8 cellular contexts compared by ENCODE assay signal in genomic region chr14:75277796-75278421, GRCh38. TPM values are rescaled to one million over a fixed set of nuclear protein-coding genes. Genes with fewer than 3 reads are reported as not detected.
DNase-seq lines count a peak whose midpoint lies in the region; ATAC-seq and TF ChIP-seq lines count a peak whose summit lies in the region.

No MANE protein-coding gene starts in this region.

- H3K9me3 Mint-ChIP-seq in activated naive CD8-positive, alpha-beta T cell treated with anti-CD3 and anti-CD28 coated beads, Interleukin-2, amount 10 ng/mL, durations not matched to agents 7 days and 5 days, result no peaks in the 10 kb centered on the region
- no peaks in the 10 kb centered on the region for H3K9me3 Mint-ChIP-seq in stimulated activated effector memory CD8-positive, alpha-beta T cell treated with anti-CD3 and anti-CD28 coated beads, Interleukin-12 subunit alpha, Interleukin-12 subunit beta, amount 100 ng/mL, for 72 hours

- no peak for DNase-seq in activated naive CD8-positive, alpha-beta T cell treated with anti-CD3 and anti-CD28 coated beads, Interleukin-2, amount 10 ng/mL, durations not matched to agents 7 days and 5 days
- peak in 1 of 2 donors; percentile 71 for DNase-seq in stimulated activated effector memory CD8-positive, alpha-beta T cell treated with anti-CD3 and anti-CD28 coated beads, Interleukin-12 subunit alpha, Interleukin-12 subunit beta, amount 100 ng/mL, for 72 hours (ENCODE audit: low spot score in 2 of 2)
- no peak for DNase-seq in GM13976 (ENCODE audit: low spot score)

- H3K4me3 Mint-ChIP-seq in activated naive CD8-positive, alpha-beta T cell treated with anti-CD3 and anti-CD28 coated beads, Interleukin-2, amount 10 ng/mL, durations not matched to agents 7 days and 5 days, result peak overlapping the region; percentile 88
- H3K4me3 Mint-ChIP-seq in stimulated activated effector memory CD8-positive, alpha-beta T cell treated with anti-CD3 and anti-CD28 coated beads, Interleukin-12 subunit alpha, Interleukin-12 subunit beta, amount 100 ng/mL, for 72 hours, result peak overlapping the region; percentile 92

- no peaks in the 10 kb centered on the region for H3K36me3 ChIP-seq in DOHH2 (ENCODE audit: control insufficient read depth, low read length)
- H3K36me3 ChIP-seq in iPS-18a (ENCODE audit: control insufficient read depth, low read depth, low read length), result peaks cover 14% of the 10 kb centered on the region

- H3K9me2 ChIP-seq in DOHH2 (replicated peaks; ENCODE audit: control insufficient read depth, low read length), result no peaks in the 10 kb centered on the region

- peak overlapping the region; percentile 91 for H3K9ac ChIP-seq in iPS-18a (ENCODE audit: low read length)

- H3K79me2 ChIP-seq in DOHH2 (ENCODE audit: control insufficient read depth, low read length), result no peaks in the 10 kb centered on the region

- peaks cover 67% of the 10 kb centered on the region for H3K27me3 Mint-ChIP-seq in activated naive CD8-positive, alpha-beta T cell treated with anti-CD3 and anti-CD28 coated beads, Interleukin-2, amount 10 ng/mL, durations not matched to agents 7 days and 5 days

- H3K27ac Mint-ChIP-seq in activated naive CD8-positive, alpha-beta T cell treated with anti-CD3 and anti-CD28 coated beads, Interleukin-2, amount 10 ng/mL, durations not matched to agents 7 days and 5 days, result peak overlapping the region; percentile 76
- peak overlapping the region; percentile 98 for H3K27ac Mint-ChIP-seq in stimulated activated effector memory CD8-positive, alpha-beta T cell treated with anti-CD3 and anti-CD28 coated beads, Interleukin-12 subunit alpha, Interleukin-12 subunit beta, amount 100 ng/mL, for 72 hours

- peaks cover 44% of the 10 kb centered on the region for H3K4me1 ChIP-seq in DOHH2 (ENCODE audit: control insufficient read depth, low read length)
- peaks cover 26% of the 10 kb centered on the region for H3K4me1 ChIP-seq in iPS-18a (ENCODE audit: control insufficient read depth, low read depth, low read length)

- H3F3A ChIP-seq in DOHH2 (ENCODE audit: control insufficient read depth, insufficient read depth), result no peaks in the 10 kb centered on the region

- no peak overlapping the region for H3K27ac ChIP-seq in DOHH2 (ENCODE audit: low read depth, low read length)
- peak overlapping the region; percentile 77 for H3K27ac ChIP-seq in iPS-18a (ENCODE audit: low read length)

- H3K27me3 ChIP-seq in DOHH2 (ENCODE audit: control insufficient read depth, low read length) (peaks cover 79% of the 10 kb centered on the region), iPS-18a (ENCODE audit: control insufficient read depth, insufficient read depth, low read length) (peaks cover 64% of the 10 kb centered on the region)

- H3K36me3 Mint-ChIP-seq in activated naive CD8-positive, alpha-beta T cell treated with anti-CD3 and anti-CD28 coated beads, Interleukin-2, amount 10 ng/mL, durations not matched to agents 7 days and 5 days, result peaks cover 6% of the 10 kb centered on the region
- H3K36me3 Mint-ChIP-seq in stimulated activated effector memory CD8-positive, alpha-beta T cell treated with anti-CD3 and anti-CD28 coated beads, Interleukin-12 subunit alpha, Interleukin-12 subunit beta, amount 100 ng/mL, for 72 hours, result peaks cover 51% of the 10 kb centered on the region

- peak; percentile 1 for ATAC-seq in HG03432 (IDR thresholded peaks at IDR 0.05; ENCODE audit: unreplicated experiment)
- ATAC-seq in activated naive CD8-positive, alpha-beta T cell treated with anti-CD3 and anti-CD28 coated beads, Interleukin-2, amount 10 ng/mL, durations not matched to agents 7 days and 5 days (ENCODE audit: low read depth), result no peak
- peak; percentile 5 for ATAC-seq in stimulated activated effector memory CD8-positive, alpha-beta T cell treated with anti-CD3 and anti-CD28 coated beads, Interleukin-12 subunit alpha, Interleukin-12 subunit beta, amount 100 ng/mL, for 72 hours
- no peak for ATAC-seq in GM18519 (IDR thresholded peaks at IDR 0.05; ENCODE audit: low FRiP score, unreplicated experiment)
- ATAC-seq in GM18907 (IDR thresholded peaks at IDR 0.05; ENCODE audit: unreplicated experiment), result no peak

- peak overlapping the region; percentile 68 for H3K4me3 ChIP-seq in DOHH2 (ENCODE audit: low read length)
- H3K4me3 ChIP-seq in iPS-18a (ENCODE audit: low read length), result peak overlapping the region; percentile 94

- H3K4me1 Mint-ChIP-seq in activated naive CD8-positive, alpha-beta T cell treated with anti-CD3 and anti-CD28 coated beads, Interleukin-2, amount 10 ng/mL, durations not matched to agents 7 days and 5 days, result peaks cover 31% of the 10 kb centered on the region
- peaks cover 59% of the 10 kb centered on the region for H3K4me1 Mint-ChIP-seq in stimulated activated effector memory CD8-positive, alpha-beta T cell treated with anti-CD3 and anti-CD28 coated beads, Interleukin-12 subunit alpha, Interleukin-12 subunit beta, amount 100 ng/mL, for 72 hours

- POLR2A ChIA-PET in activated naive CD8-positive, alpha-beta T cell treated with anti-CD3 and anti-CD28 coated beads, Interleukin-2, amount 10 ng/mL, durations not matched to agents 7 days and 5 days (lab: Charles Lee), result interaction anchor here (0.6 to 3.1 kb wide), 6 partner anchors 13 to 91 kb away, joined by 3 to 20 read pairs (median 5); no protein-coding TSS in a partner anchor

- in situ Hi-C loops in GM13976 (cut with MboI; ENCODE audit: low sequenced_read_pairs, unreplicated experiment), result no loop called here

- no peak for TF ChIP-seq CTCF in DOHH2 (IDR thresholded peaks at IDR 0.05; ENCODE audit: low read depth, low read length, poor library complexity, severe bottlenecking)
- no peak for TF ChIP-seq CTCF in GM13976 (IDR thresholded peaks at IDR 0.05; ENCODE audit: borderline replicate concordance, control extremely low read depth, extremely low read depth, insufficient read depth, missing control alignments)

- peak overlapping the region; percentile 94 for H3K4me2 ChIP-seq in DOHH2 (ENCODE audit: low read length)

- no peaks in the 10 kb centered on the region for H3K9me3 ChIP-seq in DOHH2 (ENCODE audit: control insufficient read depth, insufficient read depth, low read length)
- no peaks in the 10 kb centered on the region for H3K9me3 ChIP-seq in iPS-18a (ENCODE audit: control insufficient read depth, low read depth, low read length)

- peaks cover 13% of the 10 kb centered on the region for H4K20me1 ChIP-seq in DOHH2 (ENCODE audit: control insufficient read depth, insufficient read depth, low read depth, low read length)

RNA-seq across cellular contexts. Expression of gene FOS, which starts 0.7 kb away (rescaled TPM):
- total RNA-seq in activated naive CD8-positive, alpha-beta T cell treated with anti-CD3 and anti-CD28 coated beads, Interleukin-2, amount 10 ng/mL, durations not matched to agents 7 days and 5 days, result 10 to 100 TPM; 60.3 to 61.7 TPM

Comparison
In these comparisons a context has a peak if more than half of its experiments do, and no peak if none do; other contexts are left out.
1. ATAC-seq: peak in HG03432 (single experiment) and stimulated activated effector memory CD8-positive, alpha-beta T cell treated with anti-CD3 and anti-CD28 coated beads, Interleukin-12 subunit alpha, Interleukin-12 subunit beta, amount 100 ng/mL, for 72 hours (single experiment); none in activated naive CD8-positive, alpha-beta T cell treated with anti-CD3 and anti-CD28 coated beads, Interleukin-2, amount 10 ng/mL, durations not matched to agents 7 days and 5 days (single experiment), GM18519 (single experiment) and GM18907 (single experiment).